14 cellular contexts compared by ENCODE assay signal in the genomic region with DNA sequence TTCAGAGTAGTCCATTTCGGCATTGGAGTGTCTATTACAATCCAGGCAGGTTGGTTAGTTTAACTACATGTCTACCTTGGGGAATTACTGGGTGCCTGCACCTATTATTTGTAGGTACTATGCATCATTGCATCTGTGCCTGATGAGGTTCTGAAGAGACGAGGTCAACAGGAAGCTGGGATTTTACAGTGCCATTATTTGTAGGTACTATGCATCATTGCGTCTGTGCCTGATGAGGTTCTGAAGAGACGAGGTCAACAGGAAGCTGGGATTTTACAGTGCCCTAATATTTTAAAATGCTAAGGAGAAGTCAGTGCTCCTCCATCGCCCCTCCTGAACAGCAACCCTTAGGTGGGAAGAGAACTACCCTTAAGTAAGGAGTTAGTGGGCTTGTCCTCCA. TPM values are rescaled to one million over a fixed set of nuclear protein-coding genes. Genes with fewer than 3 reads are reported as not detected.
DNase-seq lines count a peak whose midpoint lies in the region; ATAC-seq lines count a peak whose summit lies in the region.
"Had no signal": no experiment of that assay in that cellular context is flagged by ENCODE, and none has a peak within 500 bp of the region (broad histone marks: within the 10 kb centered on the region; RNA-seq: fewer than 3 reads in every experiment).

No MANE protein-coding gene starts in this region.

- H3K4me3 Mint-ChIP-seq in naive B cell: peak overlapping the region in 7 of 8 donors; percentile 25 to 83 (median 59)

- H3K4me1 Mint-ChIP-seq in naive B cell: peaks cover 7 to 22% (median 21%) of the 10 kb centered on the region in 3 donors

- peak overlapping the region; percentile 81 to 95 (median 88) for H3K27ac Mint-ChIP-seq in naive B cell

- peak; percentile 15 for DNase-seq in naive B cell
- no peak for DNase-seq in hippocampal formation (lab: John Stamatoyannopoulos, UW)
- DNase-seq in AG08396 (ENCODE audit: low spot score): no peak
- DNase-seq in NCI-H2107 treated with DMSO at 0.1 percent for 48 hours (lab: John Stamatoyannopoulos, UW; ENCODE audit: unreplicated experiment): no peak
- DNase-seq in NCI-H2196 (lab: John Stamatoyannopoulos, UW; ENCODE audit: unreplicated experiment): no peak
- DNase-seq: COR-L47, heart left ventricle, lower lobe of right lung, NCI-H524, ovary, SHP77 had no signal

- H3K36me3 Mint-ChIP-seq in naive B cell: no peaks in the 10 kb centered on the region

- H3K9me3 Mint-ChIP-seq in naive B cell: peaks cover 0 to 1% (median 0%) of the 10 kb centered on the region in 7 donors

- H3K27me3 Mint-ChIP-seq in naive B cell: no peaks in the 10 kb centered on the region

- ATAC-seq in GM18868 (IDR thresholded peaks at IDR 0.05; ENCODE audit: unreplicated experiment): peak; percentile 83
- peak; percentile 89 for ATAC-seq in GM21526 (IDR thresholded peaks at IDR 0.05; ENCODE audit: low FRiP score, unreplicated experiment)
- peak; percentile 80 for ATAC-seq in HG03139 (IDR thresholded peaks at IDR 0.05; ENCODE audit: unreplicated experiment)
- peak; percentile 85 to 90 for ATAC-seq in naive B cell (ENCODE audit: low read depth in 2 of 2)
- ATAC-seq: heart left ventricle, lower lobe of right lung had no signal

RNA-seq across cellular contexts. Expression of gene NPY, which starts 41.7 kb away (rescaled TPM):
- under 1 TPM in 1 of 6 donors, not detected in 5; 0.64 TPM for polyA plus RNA-seq in naive B cell (ENCODE audit: low read depth in 6 of 6)
- polyA plus RNA-seq: ovary had no signal
